18 cellular contexts compared by ENCODE assay signal in genomic region chr12:92912672-92913071, GRCh38. TPM values are rescaled to one million over a fixed set of nuclear protein-coding genes. Genes with fewer than 3 reads are reported as not detected.
DNase-seq lines count a peak whose midpoint lies in the region; ATAC-seq and TF ChIP-seq lines count a peak whose summit lies in the region.
"Had no signal": no experiment of that assay in that cellular context is flagged by ENCODE, and none has a peak within 500 bp of the region (broad histone marks: within the 10 kb centered on the region; RNA-seq: fewer than 3 reads in every experiment).

No MANE protein-coding gene starts in this region.

- H3K9me2 ChIP-seq in GM23248 (ENCODE audit: insufficient read depth), result no peaks in the 10 kb centered on the region

- 94 to 99% methylated on average over 2 of the region's 2 CpGs for WGBS in GM23248 (ENCODE audit: low coverage in 1 of 2, low lambda C conversion rate in 2 of 2, missing lambda C conversion rate in 2 of 2), 2 experiments
- WGBS in esophagus squamous epithelium, 2 donors, result 81 to 88% methylated on average over 2 of the region's 2 CpGs

- no peaks in the 10 kb centered on the region for H3K9me3 Mint-ChIP-seq in CD4-positive, alpha-beta T cell
- H3K9me3 Mint-ChIP-seq in stimulated activated effector memory CD8-positive, alpha-beta T cell treated with anti-CD3 and anti-CD28 coated beads, Interleukin-12 subunit alpha, Interleukin-12 subunit beta, amount 100 ng/mL, for 72 hours, result no peaks in the 10 kb centered on the region

- peaks cover 30% of the 10 kb centered on the region for H3F3A ChIP-seq in GM23248 (ENCODE audit: insufficient read depth)

- H3K4me1 Mint-ChIP-seq in CD4-positive, alpha-beta T cell (ENCODE audit: low read depth), result peaks cover 44% of the 10 kb centered on the region
- peaks cover 27% of the 10 kb centered on the region for H3K4me1 Mint-ChIP-seq in stimulated activated effector memory CD8-positive, alpha-beta T cell treated with anti-CD3 and anti-CD28 coated beads, Interleukin-12 subunit alpha, Interleukin-12 subunit beta, amount 100 ng/mL, for 72 hours

- no peak for TF ChIP-seq POLR2A in breast epithelium (IDR thresholded peaks at IDR 0.05)
- TF ChIP-seq POLR2A in esophagus squamous epithelium (IDR thresholded peaks at IDR 0.05), result no peak

- in situ Hi-C loops in GM23248 (cut with MboI), result no loop called here

- no peak overlapping the region for H3K27ac ChIP-seq in CD4-positive, alpha-beta T cell (ENCODE audit: low read depth, low read length)
- H3K27ac ChIP-seq in GM23248 (peak overlapping the region; percentile 58), breast epithelium (peak overlapping the region; percentile 5 to 57), osteoblast (ENCODE audit: low read depth, low read length) (peak overlapping the region; percentile 47), esophagus squamous epithelium (peak overlapping the region in 2 of 4 donors; percentile 1 to 64)
- H3K27ac ChIP-seq: SK-N-MC had no signal

- H3K4me2 ChIP-seq in GM23248 (ENCODE audit: unreplicated experiment), result no peak overlapping the region
- peak overlapping the region; percentile 30 for H3K4me2 ChIP-seq in osteoblast (ENCODE audit: insufficient read depth, low read length)

- H3K27me3 Mint-ChIP-seq in CD4-positive, alpha-beta T cell, result no peaks in the 10 kb centered on the region

- intact Hi-C loops in CD4-positive, alpha-beta T cell (cut with DNase I, micrococcal nuclease), result no loop called here
- intact Hi-C loops in breast epithelium (cut with DNase I; ENCODE audit: low total_unique reads), result no loop called here
- intact Hi-C loops in esophagus squamous epithelium (cut with DNase I), result no loop called here

- H3K4me3 ChIP-seq in GM23248 (no peak overlapping the region), breast epithelium (no peak overlapping the region), osteoblast (ENCODE audit: insufficient read depth, low read length) (no peak overlapping the region), esophagus squamous epithelium (no peak overlapping the region)
- H3K4me3 ChIP-seq: HAP-1, SK-N-MC had no signal

- TF ChIP-seq CTCF in CD4-positive, alpha-beta T cell (IDR thresholded peaks at IDR 0.05), result no peak
- TF ChIP-seq CTCF in breast epithelium (IDR thresholded peaks at IDR 0.05) (no peak), osteoblast (IDR thresholded peaks at IDR 0.05; ENCODE audit: extremely low read depth, low read depth, low read length) (no peak), esophagus squamous epithelium (IDR thresholded peaks at IDR 0.05) (no peak)

- no peaks in the 10 kb centered on the region for H3K9me3 ChIP-seq in CD4-positive, alpha-beta T cell (ENCODE audit: control insufficient read depth, low read length)
- no peaks in the 10 kb centered on the region for H3K9me3 ChIP-seq in GM23248 (ENCODE audit: low read depth)
- peaks cover 0 to 11% of the 10 kb centered on the region in 2 donors for H3K9me3 ChIP-seq in breast epithelium
- H3K9me3 ChIP-seq in osteoblast (ENCODE audit: low read depth, low read length), result no peaks in the 10 kb centered on the region
- peaks cover 0 to 7% (median 0%) of the 10 kb centered on the region in 3 donors for H3K9me3 ChIP-seq in esophagus squamous epithelium
- H3K9me3 ChIP-seq: BE2C had no signal

- CTCF ChIA-PET in CD4-positive, alpha-beta T cell (lab: Charles Lee), result no interaction called here

- no peak for DNase-seq in CD4-positive, alpha-beta T cell
- DNase-seq in GM23248, result no peak
- DNase-seq in breast epithelium (ENCODE audit: low spot score in 2 of 2), result no peak
- no peak for DNase-seq in osteoblast (ENCODE audit: insufficient read length, low spot score, missing footprints)
- no peak for DNase-seq in anterior cingulate cortex (lab: John Stamatoyannopoulos, UW)
- no peak for DNase-seq in stimulated activated effector memory CD8-positive, alpha-beta T cell treated with anti-CD3 and anti-CD28 coated beads, Interleukin-12 subunit alpha, Interleukin-12 subunit beta, amount 100 ng/mL, for 72 hours (ENCODE audit: low spot score in 2 of 2)
- DNase-seq in esophagus squamous epithelium (lab: John Stamatoyannopoulos, UW), result no peak
- DNase-seq: BE2C, KG1, MM.1S, NCI-H1105, NCI-H1694 treated with DMSO at 0.1 percent for 48 hours, NCI-H446 treated with DMSO at 0.1 percent for 48 hours, NCI-H748 treated with DMSO at 0.1 percent for 48 hours, PC-3 had no signal

- peaks cover 5% of the 10 kb centered on the region for H3K36me3 Mint-ChIP-seq in CD4-positive, alpha-beta T cell (ENCODE audit: low read depth)
- H3K36me3 Mint-ChIP-seq in stimulated activated effector memory CD8-positive, alpha-beta T cell treated with anti-CD3 and anti-CD28 coated beads, Interleukin-12 subunit alpha, Interleukin-12 subunit beta, amount 100 ng/mL, for 72 hours, result no peaks in the 10 kb centered on the region

- H2AFZ ChIP-seq in GM23248, result no peak overlapping the region
- no peak overlapping the region for H2AFZ ChIP-seq in osteoblast (ENCODE audit: low read length)

- peaks cover 10% of the 10 kb centered on the region; the same call in 1 of the 2 replicates for H4K20me1 ChIP-seq in GM23248 (ENCODE audit: insufficient read depth)
- H4K20me1 ChIP-seq in osteoblast (ENCODE audit: insufficient read depth, low read length), result peaks cover 13% of the 10 kb centered on the region

- no peak for ATAC-seq in CD4-positive, alpha-beta T cell (ENCODE audit: poor library complexity)
- ATAC-seq in stimulated activated effector memory CD8-positive, alpha-beta T cell treated with anti-CD3 and anti-CD28 coated beads, Interleukin-12 subunit alpha, Interleukin-12 subunit beta, amount 100 ng/mL, for 72 hours, result no peak
- ATAC-seq in HG03354 (IDR thresholded peaks at IDR 0.05; ENCODE audit: poor library complexity, severe bottlenecking, unreplicated experiment), result no peak
- ATAC-seq: PC-3 had no signal

- H3K79me2 ChIP-seq in GM23248 (ENCODE audit: insufficient read depth) (peaks cover 90% of the 10 kb centered on the region), osteoblast (ENCODE audit: insufficient read depth, low read length) (peaks cover 84% of the 10 kb centered on the region)

- no peak overlapping the region for H3K4me3 Mint-ChIP-seq in CD4-positive, alpha-beta T cell
- H3K4me3 Mint-ChIP-seq in stimulated activated effector memory CD8-positive, alpha-beta T cell treated with anti-CD3 and anti-CD28 coated beads, Interleukin-12 subunit alpha, Interleukin-12 subunit beta, amount 100 ng/mL, for 72 hours, result no peak overlapping the region

- H3K4me1 ChIP-seq in GM23248 (ENCODE audit: insufficient read depth) (peaks cover 11% of the 10 kb centered on the region), breast epithelium (no peaks in the 10 kb centered on the region), osteoblast (ENCODE audit: insufficient read depth, low read length) (peaks cover 10% of the 10 kb centered on the region), esophagus squamous epithelium (peaks cover 0 to 49% (median 7%) of the 10 kb centered on the region in 3 donors)
- H3K4me1 ChIP-seq: BE2C had no signal

- H3K27ac Mint-ChIP-seq in CD4-positive, alpha-beta T cell, result peak overlapping the region; percentile 79
- H3K27ac Mint-ChIP-seq in stimulated activated effector memory CD8-positive, alpha-beta T cell treated with anti-CD3 and anti-CD28 coated beads, Interleukin-12 subunit alpha, Interleukin-12 subunit beta, amount 100 ng/mL, for 72 hours, result no peak overlapping the region

- no peaks in the 10 kb centered on the region for H3K36me3 ChIP-seq in GM23248 (ENCODE audit: low read depth)
- no peaks in the 10 kb centered on the region for H3K36me3 ChIP-seq in breast epithelium
- no peaks in the 10 kb centered on the region for H3K36me3 ChIP-seq in osteoblast (ENCODE audit: insufficient read depth, low read length)
- no peaks in the 10 kb centered on the region for H3K36me3 ChIP-seq in esophagus squamous epithelium

- H3K27me3 ChIP-seq in CD4-positive, alpha-beta T cell (ENCODE audit: control insufficient read depth, insufficient read depth, low read length), result no peaks in the 10 kb centered on the region
- no peaks in the 10 kb centered on the region for H3K27me3 ChIP-seq in GM23248 (replicated peaks; ENCODE audit: insufficient read depth)
- no peaks in the 10 kb centered on the region for H3K27me3 ChIP-seq in breast epithelium
- no peaks in the 10 kb centered on the region for H3K27me3 ChIP-seq in osteoblast (ENCODE audit: insufficient read depth, low read length)
- no peaks in the 10 kb centered on the region for H3K27me3 ChIP-seq in esophagus squamous epithelium
- H3K27me3 ChIP-seq: BE2C had no signal

- no peak overlapping the region for H3K9ac ChIP-seq in GM23248

- POLR2A ChIA-PET in CD4-positive, alpha-beta T cell (lab: Charles Lee), result no interaction called here

RNA-seq across cellular contexts. Expression of gene EEA1, which starts 16.4 kb away (rescaled TPM):
- total RNA-seq in CD4-positive, alpha-beta T cell, result 10 to 100 TPM; 10.5 to 11.1 TPM
- 16.9 and 17.8 TPM in 2 replicates for total RNA-seq in GM23248 (2014; rRNA removed; shearing (Covaris generic))
- polyA plus RNA-seq in GM23248 (2016; fragmentation: Nextera tagmentation; extraction: Ambion mirVana), result 55.7 and 56.4 TPM in 2 replicates
- total RNA-seq in breast epithelium (10 to 100 TPM; 23.4 to 52.8 (median 27.2) TPM), osteoblast (32.9 and 40.7 TPM in 2 replicates), esophagus squamous epithelium (10 to 100 TPM; 17.2 to 58.1 (median 31.0) TPM)
